ENCODE assay signal across 21 cellular contexts in genomic region chr2:230267059-230267458, GRCh38. TPM values are rescaled to one million over a fixed set of nuclear protein-coding genes. Genes with fewer than 3 reads are reported as not detected.
DNase-seq lines count a peak whose midpoint lies in the region; ATAC-seq, FAIRE-seq and TF ChIP-seq lines count a peak whose summit lies in the region.
"Had no signal": no experiment of that assay in that cellular context is flagged by ENCODE, and none has a peak within 500 bp of the region (broad histone marks: within the 10 kb centered on the region; RNA-seq: fewer than 3 reads in every experiment).

No MANE protein-coding gene starts in this region.

- peak; percentile 38 for ATAC-seq in GM21528 (IDR thresholded peaks at IDR 0.05; ENCODE audit: low FRiP score, unreplicated experiment)
- ATAC-seq in HG03066 (IDR thresholded peaks at IDR 0.05; ENCODE audit: low read depth, unreplicated experiment), result peak; percentile 12
- ATAC-seq: A549, esophagus mucosa, heart right ventricle, SK-N-SH treated with all-trans-retinoic acid at 6 μM for 48 hours had no signal

- BruUV-seq in endothelial cell of umbilical vein (replicated peaks; lab: Mats Ljungman, UMichigan), result no TSS peak

- H3K27me3 Mint-ChIP-seq in activated T-cell treated with anti-CD3 and anti-CD28 coated beads, Interleukin-2, amount 50 U/mL, for 24 hours, result no peaks in the 10 kb centered on the region

- H3K9me3 ChIP-seq in endothelial cell of umbilical vein (replicated peaks; ENCODE audit: control insufficient read depth, insufficient read depth, low read length), result no peaks in the 10 kb centered on the region
- H3K9me3 ChIP-seq: HAP-1 had no signal

- TF ChIP-seq POLR2A in endothelial cell of umbilical vein (IDR thresholded peaks at IDR 0.05; ENCODE audit: low read depth, low read length), result no peak

- no peak for TF ChIP-seq CTCF in endothelial cell of umbilical vein (IDR thresholded peaks at IDR 0.05; ENCODE audit: extremely low read depth in 1 of 2, insufficient read depth in 1 of 2, low read depth in 1 of 2, low read length in 2 of 2)

- no peaks in the 10 kb centered on the region for H3K9me1 ChIP-seq in endothelial cell of umbilical vein (replicated peaks; ENCODE audit: control insufficient read depth, extremely low read depth, insufficient read depth, low read length)

- FAIRE-seq in endothelial cell of umbilical vein (lab: Jason Lieb, UNC), result peak; percentile 26
- FAIRE-seq: A549, colon had no signal

- no peaks in the 10 kb centered on the region for H3K79me2 ChIP-seq in endothelial cell of umbilical vein (ENCODE audit: control insufficient read depth, insufficient read depth, low read length)
- H3K79me2 ChIP-seq: parathyroid adenoma had no signal

- peaks cover 9% of the 10 kb centered on the region for H3K9me3 Mint-ChIP-seq in activated T-cell treated with anti-CD3 and anti-CD28 coated beads, Interleukin-2, amount 50 U/mL, for 24 hours

- peaks cover 83% of the 10 kb centered on the region for H3K4me1 Mint-ChIP-seq in activated T-cell treated with anti-CD3 and anti-CD28 coated beads, Interleukin-2, amount 50 U/mL, for 24 hours (ENCODE audit: low read depth)

- no peak for DNase-seq in activated T-cell treated with anti-CD3 and anti-CD28 coated beads, Interleukin-2, amount 50 U/mL, for 24 hours
- no peak for DNase-seq in activated T-cell treated with anti-CD3 and anti-CD28 coated beads for 4 hours
- DNase-seq in endothelial cell of umbilical vein (ENCODE audit: low read depth, low spot score), result no peak
- no peak for DNase-seq in DMS 273 (lab: John Stamatoyannopoulos, UW; ENCODE audit: unreplicated experiment)
- no peak for DNase-seq in iPS-NIHi11 (ENCODE audit: low spot score)
- no peak for DNase-seq in NK-92 (lab: John Stamatoyannopoulos, UW; ENCODE audit: unreplicated experiment)
- DNase-seq: amniotic stem cell, GDM1, heart right ventricle, KBM-7, NCI-H1417, NCI-H226 had no signal

- CTCF ChIA-PET in endothelial cell of umbilical vein (lab: Charles Lee), result no interaction called here

- no peaks in the 10 kb centered on the region for H4K20me1 ChIP-seq in endothelial cell of umbilical vein (replicated peaks; ENCODE audit: control insufficient read depth, extremely low read depth, insufficient read depth, low read length)

- H2AFZ ChIP-seq in endothelial cell of umbilical vein (ENCODE audit: low read depth, low read length), result no peak overlapping the region
- H2AFZ ChIP-seq: parathyroid adenoma had no signal

- H3K27ac ChIP-seq in endothelial cell of umbilical vein (ENCODE audit: insufficient read depth, low read depth, low read length), result no peak overlapping the region
- H3K27ac ChIP-seq: A549, heart right ventricle, parathyroid adenoma, VCaP had no signal

- H3K27ac Mint-ChIP-seq in activated T-cell treated with anti-CD3 and anti-CD28 coated beads, Interleukin-2, amount 50 U/mL, for 24 hours, result peak overlapping the region; percentile 74

- peaks cover 95% of the 10 kb centered on the region for H3K36me3 Mint-ChIP-seq in activated T-cell treated with anti-CD3 and anti-CD28 coated beads, Interleukin-2, amount 50 U/mL, for 24 hours (ENCODE audit: low read depth)

- no peaks in the 10 kb centered on the region for H3K4me1 ChIP-seq in endothelial cell of umbilical vein (ENCODE audit: control insufficient read depth, extremely low read depth, insufficient read depth, low read length)
- H3K4me1 ChIP-seq: A549, HAP-1, parathyroid adenoma had no signal

- H3K36me3 ChIP-seq in endothelial cell of umbilical vein (ENCODE audit: control insufficient read depth in 2 of 2, extremely low read depth in 1 of 2, insufficient read depth in 2 of 2, low read length in 2 of 2), result no peaks in the 10 kb centered on the region
- H3K36me3 ChIP-seq: HAP-1 had no signal

- dilution Hi-C loops in endothelial cell of umbilical vein (cut with MboI; ENCODE audit: extremely low pct_ligation_motif_present, low sequenced_read_pairs), result no loop called here

- POLR2A ChIA-PET in endothelial cell of umbilical vein (lab: Charles Lee), result no interaction called here

- no peaks in the 10 kb centered on the region for H3K27me3 ChIP-seq in endothelial cell of umbilical vein (ENCODE audit: control insufficient read depth in 2 of 2, insufficient read depth in 2 of 2, low read length in 2 of 2)
- H3K27me3 ChIP-seq: heart right ventricle had no signal

- intact Hi-C loops in endothelial cell of umbilical vein (cut with micrococcal nuclease), result no loop called here

- no peak overlapping the region for H3K4me3 ChIP-seq in endothelial cell of umbilical vein (replicated peaks in 1 of 3; ENCODE audit: insufficient read depth in 1 of 3, low read depth in 1 of 3, low read length in 3 of 3)
- H3K4me3 ChIP-seq: A549, HAP-1, heart right ventricle had no signal

- no peak overlapping the region for H3K4me2 ChIP-seq in endothelial cell of umbilical vein (ENCODE audit: insufficient read depth, low read length)
- H3K4me2 ChIP-seq: A549 had no signal

- no peak overlapping the region for H3K9ac ChIP-seq in endothelial cell of umbilical vein (replicated peaks; ENCODE audit: extremely low read depth, insufficient read depth, low read length)
- H3K9ac ChIP-seq: parathyroid adenoma had no signal

- no peak overlapping the region for H3K4me3 Mint-ChIP-seq in activated T-cell treated with anti-CD3 and anti-CD28 coated beads, Interleukin-2, amount 50 U/mL, for 24 hours

TF ChIP-seq in endothelial cell of umbilical vein, 7 proteins besides CTCF, POLR2A, EP300 and RAD21:
- TF ChIP-seq GATA2 (IDR thresholded peaks at IDR 0.05; ENCODE audit: insufficient read depth, insufficient read length, low read depth, low read length) (no peak), MYC (IDR thresholded peaks at IDR 0.05; ENCODE audit: low read depth, low read length) (no peak), FOS (IDR thresholded peaks at IDR 0.05; ENCODE audit: borderline replicate concordance, insufficient read depth, low read length) (no peak), JUN (IDR thresholded peaks at IDR 0.05; ENCODE audit: borderline replicate concordance, insufficient read depth, insufficient read length, low read depth) (no peak), EZH2 (IDR thresholded peaks at IDR 0.05; ENCODE audit: borderline replicate concordance, low read depth, low read length, severe bottlenecking) (no peak), POLR2AphosphoS5 (IDR thresholded peaks at IDR 0.05; ENCODE audit: insufficient read depth, low read depth, low read length) (no peak), MAX (IDR thresholded peaks at IDR 0.05; ENCODE audit: insufficient read depth, insufficient read length) (no peak)

RNA-seq across cellular contexts. Expression of gene SP140, which starts 41.5 kb away (rescaled TPM):
- 1.3 TPM in 1 of 2 replicates, not detected in the other for total RNA-seq in endothelial cell of umbilical vein
- not detected in 2 replicates for polyA plus RNA-seq in endothelial cell of umbilical vein
- not detected in 2 replicates for polyA plus RNA-seq in endothelial cell of umbilical vein (2011; cell fraction: cytosol; rRNA removed)
- polyA plus RNA-seq in endothelial cell of umbilical vein (2011; cell fraction: nucleus; rRNA removed), result 0.53 and 1.3 TPM in 2 replicates
- polyA plus RNA-seq in endothelial cell of umbilical vein (2012), result 0.72 TPM in 1 of 2 replicates, not detected in the other
- polyA minus RNA-seq in endothelial cell of umbilical vein, result 1.4 and 3.9 TPM in 2 replicates
- polyA minus RNA-seq in endothelial cell of umbilical vein (2011; cell fraction: cytosol; rRNA and poly(A)+ RNA removed), result not detected
- 2.9 and 5.0 TPM in 2 replicates for polyA minus RNA-seq in endothelial cell of umbilical vein (2011; cell fraction: nucleus; rRNA and poly(A)+ RNA removed)

RNA-seq across cellular contexts. Expression of gene SP110, which starts 47.3 kb away (rescaled TPM):
- total RNA-seq in endothelial cell of umbilical vein, result 10.7 and 11.6 TPM in 2 replicates
- 9.0 and 10.2 TPM in 2 replicates for polyA plus RNA-seq in endothelial cell of umbilical vein
- 6.8 and 8.0 TPM in 2 replicates for polyA plus RNA-seq in endothelial cell of umbilical vein (2011; cell fraction: cytosol; rRNA removed)
- polyA plus RNA-seq in endothelial cell of umbilical vein (2011; cell fraction: nucleus; rRNA removed), result 9.1 and 10.4 TPM in 2 replicates
- 12.9 and 14.5 TPM in 2 replicates for polyA plus RNA-seq in endothelial cell of umbilical vein (2012)
- 9.0 and 13.4 TPM in 2 replicates for polyA minus RNA-seq in endothelial cell of umbilical vein
- polyA minus RNA-seq in endothelial cell of umbilical vein (2011; cell fraction: cytosol; rRNA and poly(A)+ RNA removed), result 1.7 TPM
- 10.2 and 13.1 TPM in 2 replicates for polyA minus RNA-seq in endothelial cell of umbilical vein (2011; cell fraction: nucleus; rRNA and poly(A)+ RNA removed)

RNA-seq across cellular contexts. Expression of gene SP140L, which starts 59.9 kb away (rescaled TPM):
- 21.4 and 27.3 TPM in 2 replicates for total RNA-seq in endothelial cell of umbilical vein
- polyA plus RNA-seq in endothelial cell of umbilical vein, result 10.7 and 16.0 TPM in 2 replicates
- 7.7 and 8.1 TPM in 2 replicates for polyA plus RNA-seq in endothelial cell of umbilical vein (2011; cell fraction: cytosol; rRNA removed)
- polyA plus RNA-seq in endothelial cell of umbilical vein (2011; cell fraction: nucleus; rRNA removed), result 49.3 and 51.8 TPM in 2 replicates
- polyA plus RNA-seq in endothelial cell of umbilical vein (2012), result 15.8 and 22.9 TPM in 2 replicates
- 16.0 and 17.8 TPM in 2 replicates for polyA minus RNA-seq in endothelial cell of umbilical vein
- polyA minus RNA-seq in endothelial cell of umbilical vein (2011; cell fraction: cytosol; rRNA and poly(A)+ RNA removed), result 3.4 TPM
- polyA minus RNA-seq in endothelial cell of umbilical vein (2011; cell fraction: nucleus; rRNA and poly(A)+ RNA removed), result 25.6 and 29.6 TPM in 2 replicates
